ENCODE assay signal across 11 cellular contexts in the genomic region with DNA sequence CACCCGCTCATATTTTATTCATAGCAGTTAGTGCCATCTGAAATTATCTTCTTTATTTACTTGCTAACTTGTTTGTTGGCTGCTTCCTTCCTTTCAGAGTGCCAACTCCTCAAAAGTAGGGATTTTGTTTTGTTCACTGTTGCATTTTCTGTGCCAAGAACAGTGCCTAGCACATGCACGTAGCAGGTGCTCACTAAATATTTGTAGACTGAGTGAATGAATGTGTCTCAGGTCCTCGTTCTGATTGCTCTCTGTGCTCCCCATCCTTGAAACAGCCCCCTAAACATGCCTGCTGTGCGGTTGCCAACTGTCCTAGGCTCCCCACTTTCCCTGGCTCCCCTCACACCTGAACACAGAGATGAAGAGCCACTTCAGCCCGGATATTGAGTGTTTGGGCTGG. TPM values are rescaled to one million over a fixed set of nuclear protein-coding genes. Genes with fewer than 3 reads are reported as not detected.
DNase-seq lines count a peak whose midpoint lies in the region; ATAC-seq and TF ChIP-seq lines count a peak whose summit lies in the region.
"Had no signal": no experiment of that assay in that cellular context is flagged by ENCODE, and none has a peak within 500 bp of the region (broad histone marks: within the 10 kb centered on the region; RNA-seq: fewer than 3 reads in every experiment).

No MANE protein-coding gene starts in this region.

- H3K27me3 Mint-ChIP-seq in CD4-positive, CD25-positive, alpha-beta regulatory T cell, result no peaks in the 10 kb centered on the region
- no peaks in the 10 kb centered on the region for H3K27me3 Mint-ChIP-seq in osteocyte (ENCODE audit: unreplicated experiment)

- H3K27ac ChIP-seq in CD4-positive, CD25-positive, alpha-beta regulatory T cell (ENCODE audit: insufficient read depth, low read length, poor library complexity, severe bottlenecking), result peak overlapping the region; percentile 72
- H3K27ac ChIP-seq in SJSA1, result no peak overlapping the region

- ATAC-seq in CD4-positive, CD25-positive, alpha-beta regulatory T cell (ENCODE audit: low read depth in 2 of 2), result no peak
- no peak for ATAC-seq in GM21825 (IDR thresholded peaks at IDR 0.05; ENCODE audit: unreplicated experiment)

- H3K27ac Mint-ChIP-seq in CD4-positive, CD25-positive, alpha-beta regulatory T cell, result peak overlapping the region; percentile 71 to 91 (median 81)
- no peak overlapping the region for H3K27ac Mint-ChIP-seq in osteocyte (ENCODE audit: unreplicated experiment)

- TF ChIP-seq CTCF in epithelial cell of proximal tubule (conservative IDR thresholded peaks at IDR 0.05; ENCODE audit: low read depth, low read length) (no peak), osteocyte (IDR thresholded peaks at IDR 0.05) (no peak), GM20000 (IDR thresholded peaks at IDR 0.05; ENCODE audit: extremely low read depth, missing control alignments) (no peak)

- H3K36me3 ChIP-seq in CD4-positive, CD25-positive, alpha-beta regulatory T cell (ENCODE audit: control insufficient read depth, insufficient read depth, low read length), result peaks cover 7% of the 10 kb centered on the region
- H3K36me3 ChIP-seq in SJSA1, result peaks cover 46% of the 10 kb centered on the region

- no peaks in the 10 kb centered on the region for H3K27me3 ChIP-seq in CD4-positive, CD25-positive, alpha-beta regulatory T cell (ENCODE audit: control insufficient read depth, insufficient read depth, low read length)
- no peaks in the 10 kb centered on the region for H3K27me3 ChIP-seq in SJSA1 (replicated peaks)

- H3K4me3 Mint-ChIP-seq in CD4-positive, CD25-positive, alpha-beta regulatory T cell, result peak overlapping the region; percentile 81 to 95 (median 90)
- H3K4me3 Mint-ChIP-seq in osteocyte (ENCODE audit: unreplicated experiment), result peak overlapping the region; percentile 85

- peak overlapping the region; percentile 19 for H3K4me3 ChIP-seq in CD4-positive, CD25-positive, alpha-beta regulatory T cell (ENCODE audit: low read depth, low read length)
- H3K4me3 ChIP-seq in SJSA1 (peak overlapping the region; percentile 54), epithelial cell of proximal tubule (ENCODE audit: low read depth, low read length) (peak overlapping the region; percentile 74)

- no peaks in the 10 kb centered on the region for H3K9me3 Mint-ChIP-seq in CD4-positive, CD25-positive, alpha-beta regulatory T cell
- no peaks in the 10 kb centered on the region for H3K9me3 Mint-ChIP-seq in osteocyte (ENCODE audit: unreplicated experiment)

- peaks cover 7 to 38% (median 14%) of the 10 kb centered on the region in 4 donors for H3K4me1 Mint-ChIP-seq in CD4-positive, CD25-positive, alpha-beta regulatory T cell
- peaks cover 29% of the 10 kb centered on the region for H3K4me1 Mint-ChIP-seq in osteocyte (ENCODE audit: unreplicated experiment)

- no peak for DNase-seq in CD4-positive, CD25-positive, alpha-beta regulatory T cell
- DNase-seq in SJSA1 (ENCODE audit: low read depth in 1 of 2, low spot score in 2 of 2) (no peak), epithelial cell of proximal tubule (ENCODE audit: low read depth) (no peak), osteocyte (ENCODE audit: extremely low spot score, unreplicated experiment) (no peak), NCI-H748 (lab: John Stamatoyannopoulos, UW; ENCODE audit: unreplicated experiment) (no peak), HuH-7.5 (ENCODE audit: low spot score) (no peak), GM20000 (ENCODE audit: low spot score) (no peak)

- peaks cover 23% of the 10 kb centered on the region for H3K4me1 ChIP-seq in CD4-positive, CD25-positive, alpha-beta regulatory T cell (ENCODE audit: control insufficient read depth, insufficient read depth, low read length, poor library complexity, severe bottlenecking)
- peaks cover 18% of the 10 kb centered on the region for H3K4me1 ChIP-seq in SJSA1 (replicated peaks)

- H3K9me3 ChIP-seq in CD4-positive, CD25-positive, alpha-beta regulatory T cell (ENCODE audit: control insufficient read depth in 2 of 2, low read length in 2 of 2), result no peaks in the 10 kb centered on the region
- no peaks in the 10 kb centered on the region for H3K9me3 ChIP-seq in SJSA1 (replicated peaks)

- H3K36me3 Mint-ChIP-seq in CD4-positive, CD25-positive, alpha-beta regulatory T cell, result peaks cover 16% of the 10 kb centered on the region
- H3K36me3 Mint-ChIP-seq in osteocyte (ENCODE audit: unreplicated experiment), result peaks cover 17% of the 10 kb centered on the region

RNA-seq across cellular contexts. Expression of a gene that starts 1.5 kb away (rescaled TPM):
- 37.5 TPM for total RNA-seq in CD4-positive, CD25-positive, alpha-beta regulatory T cell
- polyA plus RNA-seq in CD4-positive, CD25-positive, alpha-beta regulatory T cell, result 10 to 100 TPM; 44.0 to 62.0 (median 55.7) TPM
- 148 and 234 TPM in 2 replicates for total RNA-seq in SJSA1 (2014; rRNA removed; shearing (Covaris generic))
- total RNA-seq in epithelial cell of proximal tubule (208 and 218 TPM in 2 replicates), osteocyte (89.0 and 90.3 TPM in 2 replicates)

RNA-seq across cellular contexts. Expression of a gene that starts 19.3 kb away (rescaled TPM):
- total RNA-seq in CD4-positive, CD25-positive, alpha-beta regulatory T cell, result not detected
- polyA plus RNA-seq in CD4-positive, CD25-positive, alpha-beta regulatory T cell, result not detected
- not detected in 2 replicates for total RNA-seq in SJSA1 (2014; rRNA removed; shearing (Covaris generic))
- total RNA-seq in epithelial cell of proximal tubule (4.5 and 16.4 TPM in 2 replicates), osteocyte (1.0 and 1.6 TPM in 2 replicates)
- total RNA-seq: H4, mononuclear cell, SK-MEL-5 had no signal

RNA-seq across cellular contexts. Expression of a gene that starts 23.7 kb away (rescaled TPM):
- 754 TPM for total RNA-seq in CD4-positive, CD25-positive, alpha-beta regulatory T cell
- 100 to 1,000 TPM; 302 to 349 (median 332) TPM for polyA plus RNA-seq in CD4-positive, CD25-positive, alpha-beta regulatory T cell
- total RNA-seq in SJSA1 (2014; rRNA removed; shearing (Covaris generic)), result 126 and 146 TPM in 2 replicates
- total RNA-seq in epithelial cell of proximal tubule (83.3 and 116 TPM in 2 replicates), osteocyte (80.0 and 84.6 TPM in 2 replicates)

RNA-seq across cellular contexts. Expression of a gene that starts 34.9 kb away (rescaled TPM):
- total RNA-seq in CD4-positive, CD25-positive, alpha-beta regulatory T cell, result 159 TPM
- 100 to 1,000 TPM; 304 to 351 (median 335) TPM for polyA plus RNA-seq in CD4-positive, CD25-positive, alpha-beta regulatory T cell
- total RNA-seq in SJSA1 (2014; rRNA removed; shearing (Covaris generic)), result 43.9 and 56.9 TPM in 2 replicates
- 57.7 and 95.3 TPM in 2 replicates for total RNA-seq in epithelial cell of proximal tubule
- total RNA-seq in osteocyte, result 136 and 139 TPM in 2 replicates

Comparison
In these comparisons a context has a peak if more than half of its experiments do, and no peak if none do; other contexts are left out.
1. H3K4me3 ChIP-seq: peak in every context shown above with its lines; median percentile 74 in epithelial cell of proximal tubule; 54 in SJSA1; 19 in CD4-positive, CD25-positive, alpha-beta regulatory T cell.